ENCODE assay signal across 24 cellular contexts in the genomic region with DNA sequence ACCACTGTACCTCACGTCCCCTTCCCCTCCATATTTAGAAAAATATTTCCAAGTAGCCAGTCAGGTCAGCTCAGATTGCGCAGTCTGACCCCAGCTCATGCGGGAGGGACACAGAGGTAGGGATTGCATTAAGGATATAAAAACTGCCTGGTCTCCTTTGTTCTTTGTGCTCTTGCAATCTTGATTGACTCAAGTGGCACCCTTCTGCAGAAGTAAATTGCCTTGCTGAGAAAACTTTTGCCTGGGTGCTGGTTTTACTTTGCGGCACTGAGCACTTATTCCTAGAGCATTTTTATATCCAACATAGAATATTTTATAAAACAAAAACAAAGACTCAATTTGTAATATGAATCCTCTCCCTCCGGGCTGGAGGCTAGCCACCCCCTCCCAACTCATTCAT. TPM values are rescaled to one million over a fixed set of nuclear protein-coding genes. Genes with fewer than 3 reads are reported as not detected.
A peak's percentile ranks its signal among the peaks of the same experiment; 100 is the strongest.
DNase-seq lines count a peak whose midpoint lies in the region; ATAC-seq, FAIRE-seq and TF ChIP-seq lines count a peak whose summit lies in the region.
"Had no signal": no experiment of that assay in that cellular context is flagged by ENCODE, and none has a peak within 500 bp of the region (broad histone marks: within the 10 kb centered on the region; RNA-seq: fewer than 3 reads in every experiment).

No MANE protein-coding gene starts in this region.

- H3K27ac Mint-ChIP-seq in endothelial cell (ENCODE audit: unreplicated experiment): no peak overlapping the region

- H3K9me3 ChIP-seq in HepG2 (ENCODE audit: low read length) (peaks cover 12% of the 10 kb centered on the region), right lobe of liver (peaks cover 0 to 16% (median 0%) of the 10 kb centered on the region in 4 donors), adipocyte (ENCODE audit: control insufficient read depth, low read length) (peaks cover 25% of the 10 kb centered on the region)
- H3K9me3 ChIP-seq: SJCRH30 had no signal

- peaks cover 9% of the 10 kb centered on the region for H3K9me3 Mint-ChIP-seq in endothelial cell (ENCODE audit: unreplicated experiment)

- no peak overlapping the region for H3K9ac ChIP-seq in HepG2 (ENCODE audit: insufficient read depth, low read depth, low read length)
- H3K9ac ChIP-seq in adipocyte (ENCODE audit: low read length): no peak overlapping the region

- no peaks in the 10 kb centered on the region for H4K20me1 ChIP-seq in HepG2 (ENCODE audit: insufficient read depth, low read length)

- H3K79me2 ChIP-seq in HepG2 (ENCODE audit: insufficient read depth, low read length): no peaks in the 10 kb centered on the region

- H3K4me1 ChIP-seq in HepG2 (ENCODE audit: insufficient read depth, low read length) (no peaks in the 10 kb centered on the region), right lobe of liver (no peaks in the 10 kb centered on the region), adipocyte (ENCODE audit: control insufficient read depth, insufficient read depth, low read length) (no peaks in the 10 kb centered on the region)

- TF ChIP-seq CTCF in HepG2 (CRISPR knock-in tag; IDR thresholded peaks at IDR 0.05): no peak
- TF ChIP-seq CTCF in right lobe of liver (IDR thresholded peaks at IDR 0.05): no peak
- no peak for TF ChIP-seq CTCF in endothelial cell (IDR thresholded peaks at IDR 0.05; ENCODE audit: unreplicated experiment)

- ATAC-seq in HepG2 (no peak), right lobe of liver (no peak), GM21737 (IDR thresholded peaks at IDR 0.05; ENCODE audit: unreplicated experiment) (no peak)
- ATAC-seq in stimulated activated naive CD8-positive, alpha-beta T cell treated with anti-CD3 and anti-CD28 coated beads, Interleukin-15, Interleukin-2, amounts not matched to agents 100 U/mL and 50 U/mL, for 24 hours: no peak
- ATAC-seq: Right ventricle myocardium inferior had no signal

- TF ChIP-seq RAD21 in HepG2 (CRISPR knock-in tag; IDR thresholded peaks at IDR 0.05): no peak

- CTCF ChIA-PET in HepG2 (lab: Yijun Ruan, JAX; ENCODE audit: low intra/inter-chr PET ratio, low total read pairs): no interaction called here

- H3K36me3 Mint-ChIP-seq in endothelial cell (ENCODE audit: low read depth, unreplicated experiment): peaks cover 13% of the 10 kb centered on the region

- intact Hi-C loops in HepG2 (cut with micrococcal nuclease; ENCODE audit: unreplicated experiment) (no loop called here), right lobe of liver (cut with DNase I) (no loop called here)

- WGBS in HepG2 (ENCODE audit: low lambda C conversion rate): 97% methylated on average over 4 of the region's 5 CpGs
- WGBS in right lobe of liver (ENCODE audit: insufficient coverage, low coverage, low lambda C conversion rate, missing lambda C conversion rate): 74% methylated on average over 5 of the region's 5 CpGs

- TF ChIP-seq EP300 in HepG2 (IDR thresholded peaks at IDR 0.05; ENCODE audit: low read depth in 2 of 2, low read length in 2 of 2): no peak
- no peak for TF ChIP-seq EP300 in HepG2 (CRISPR knock-in tag; IDR thresholded peaks at IDR 0.05; ENCODE audit: borderline replicate concordance)

- H3K36me3 ChIP-seq in HepG2 (replicated peaks in 1 of 2; ENCODE audit: control insufficient read depth in 1 of 2, insufficient read depth in 2 of 2, low read length in 2 of 2): no peaks in the 10 kb centered on the region
- no peaks in the 10 kb centered on the region for H3K36me3 ChIP-seq in right lobe of liver
- peaks cover 3% of the 10 kb centered on the region for H3K36me3 ChIP-seq in adipocyte (ENCODE audit: control insufficient read depth, insufficient read depth, low read length, severe bottlenecking)
- H3K36me3 ChIP-seq: SJCRH30 had no signal

- H3K4me3 Mint-ChIP-seq in endothelial cell (ENCODE audit: unreplicated experiment): peak overlapping the region; percentile 26
- H3K4me3 Mint-ChIP-seq: CD4-positive, alpha-beta memory T cell had no signal

- no TSS peak for BruUV-seq in HepG2 (replicated peaks; lab: Mats Ljungman, UMichigan)

- POLR2A ChIA-PET in HepG2 (lab: Yijun Ruan, JAX): no interaction called here

- H3K27ac ChIP-seq in HepG2 (ENCODE audit: extremely low read length, insufficient read depth, low read length): no peak overlapping the region
- no peak overlapping the region for H3K27ac ChIP-seq in right lobe of liver
- H3K27ac ChIP-seq: HL-60, SJCRH30 had no signal

- no peak for TF ChIP-seq POLR2A in HepG2 (IDR thresholded peaks at IDR 0.05; ENCODE audit: insufficient read depth in 1 of 2, low read depth in 2 of 2, low read length in 2 of 2)
- TF ChIP-seq POLR2A in right lobe of liver (IDR thresholded peaks at IDR 0.05): no peak

- H3K27me3 ChIP-seq in HepG2 (ENCODE audit: control insufficient read depth in 1 of 2, insufficient read depth in 2 of 2, low read length in 2 of 2) (no peaks in the 10 kb centered on the region), right lobe of liver (no peaks in the 10 kb centered on the region), adipocyte (replicated peaks; ENCODE audit: control insufficient read depth, insufficient read depth, low read length) (no peaks in the 10 kb centered on the region)
- H3K27me3 ChIP-seq: SJCRH30 had no signal

- H3K27me3 Mint-ChIP-seq in endothelial cell (ENCODE audit: unreplicated experiment): peaks cover 1% of the 10 kb centered on the region
- H3K27me3 Mint-ChIP-seq: CD4-positive, alpha-beta memory T cell had no signal

- in situ Hi-C loops in HepG2 (cut with HindIII; ENCODE audit: extremely low pct_ligation_motif_present, low pct_unique_long_range_greater_than_20kb): no loop called here

- H3K4me1 Mint-ChIP-seq in endothelial cell (ENCODE audit: unreplicated experiment): peaks cover 3% of the 10 kb centered on the region

- H2AFZ ChIP-seq in HepG2 (ENCODE audit: low read length): no peak overlapping the region

- no peak overlapping the region for H3K4me2 ChIP-seq in HepG2 (ENCODE audit: low read depth, low read length)

- H3K4me3 ChIP-seq in HepG2 (replicated peaks in 1 of 3; ENCODE audit: insufficient read depth in 1 of 3, low read depth in 2 of 3, low read length in 3 of 3) (no peak overlapping the region), right lobe of liver (no peak overlapping the region), adipocyte (ENCODE audit: low read length) (peak overlapping the region; percentile 29)
- H3K4me3 ChIP-seq: SJCRH30 had no signal

- DNase-seq in HepG2 (ENCODE audit: low spot score): no peak
- no peak for DNase-seq in right lobe of liver
- DNase-seq in adipocyte (ENCODE audit: low read depth): no peak
- DNase-seq in endothelial cell (ENCODE audit: low spot score): no peak
- no peak for DNase-seq in stimulated activated CD4-positive, alpha-beta T cell treated with anti-CD3 and anti-CD28 coated beads, Interleukin-2, amount 100 ng/mL, for 48 hours
- DNase-seq in stimulated activated naive CD8-positive, alpha-beta T cell treated with anti-CD3 and anti-CD28 coated beads, Interleukin-15, Interleukin-2, amounts not matched to agents 100 U/mL and 50 U/mL, for 24 hours: no peak
- DNase-seq: C1 segment of cervical spinal cord; CD4-positive, alpha-beta memory T cell; COR-L47; DMS53; GOT3; HCEC 1CT; NCI-H1105; NCI-H146; NCI-H1930; NCI-H2107; NCI-H524; NCI-H774; SJCRH30 had no signal

- FAIRE-seq in HepG2 (lab: Jason Lieb, UNC): no peak
- FAIRE-seq: A204.1, G401.6 had no signal

RNA-seq across cellular contexts. Expression of a gene that starts 54.8 kb away (rescaled TPM):
- total RNA-seq in HepG2 (2016; rRNA removed; fragmentation: Illumina TruSeq; extraction: Trizol) (12.4 and 15.7 TPM in 2 replicates), right lobe of liver (10 to 100 TPM; 47.5 to 70.3 (median 54.5) TPM), endothelial cell (ENCODE audit: unreplicated experiment) (13.1 TPM)
- total RNA-seq in HepG2 (2016; cell fraction: cytosol; rRNA removed; fragmentation: Illumina TruSeq; extraction: Trizol; ENCODE audit: low read depth): 3.3 and 4.1 TPM in 2 replicates
- 10.3 and 17.5 TPM in 2 replicates for total RNA-seq in HepG2 (2016; cell fraction: insoluble cytoplasmic fraction; rRNA removed; fragmentation: Illumina TruSeq; extraction: Trizol)
- 5.8 and 6.0 TPM in 2 replicates for total RNA-seq in HepG2 (2016; cell fraction: membrane; rRNA removed; fragmentation: Illumina TruSeq; extraction: Trizol)
- total RNA-seq in HepG2 (2016; cell fraction: nucleus; rRNA removed; fragmentation: Illumina TruSeq; extraction: Trizol): 16.3 and 19.1 TPM in 2 replicates
- polyA plus RNA-seq in HepG2 (2011; rRNA removed): 35.3 and 35.5 TPM in 2 replicates
- polyA plus RNA-seq in HepG2 (2011; cell fraction: cytosol; rRNA removed): 34.6 and 45.8 TPM in 2 replicates
- 16.5 and 18.2 TPM in 2 replicates for polyA plus RNA-seq in HepG2 (2011; cell fraction: nucleus; rRNA removed)
- 26.8 and 28.2 TPM in 2 replicates for polyA plus RNA-seq in HepG2 (2012)
- 3.9 TPM in 2 replicates for polyA plus RNA-seq in HepG2 (2016; cell fraction: cytosol; fragmentation: Illumina TruSeq; extraction: Trizol; ENCODE audit: low read depth)
- 9.1 TPM in 2 replicates for polyA plus RNA-seq in HepG2 (2016; cell fraction: insoluble cytoplasmic fraction; fragmentation: Illumina TruSeq; extraction: Trizol; ENCODE audit: low read depth)
- polyA plus RNA-seq in HepG2 (2016; cell fraction: membrane; fragmentation: Illumina TruSeq; extraction: Trizol; ENCODE audit: low read depth): 4.9 and 5.9 TPM in 2 replicates
- 20.7 and 21.2 TPM in 2 replicates for polyA plus RNA-seq in HepG2 (2016; cell fraction: nucleus; fragmentation: Illumina TruSeq; extraction: Trizol; ENCODE audit: insufficient read depth, low read depth)
- 41.5 and 57.7 TPM in 2 replicates for polyA minus RNA-seq in HepG2 (2011; rRNA and poly(A)+ RNA removed; ENCODE audit: low replicate concordance)
- 17.9 and 21.0 TPM in 2 replicates for polyA minus RNA-seq in HepG2 (2011; cell fraction: cytosol; rRNA and poly(A)+ RNA removed)
- polyA minus RNA-seq in HepG2 (2011; cell fraction: nucleus; rRNA and poly(A)+ RNA removed): 28.2 and 36.6 TPM in 2 replicates

RNA-seq across cellular contexts. Expression of a gene that starts 55.0 kb away (rescaled TPM):
- total RNA-seq in HepG2 (2016; rRNA removed; fragmentation: Illumina TruSeq; extraction: Trizol) (25.7 and 32.0 TPM in 2 replicates), right lobe of liver (10 to 100 TPM; 28.9 to 37.4 (median 32.9) TPM), endothelial cell (ENCODE audit: unreplicated experiment) (17.5 TPM)
- 5.1 and 7.6 TPM in 2 replicates for total RNA-seq in HepG2 (2016; cell fraction: cytosol; rRNA removed; fragmentation: Illumina TruSeq; extraction: Trizol; ENCODE audit: low read depth)
- 25.8 and 31.8 TPM in 2 replicates for total RNA-seq in HepG2 (2016; cell fraction: insoluble cytoplasmic fraction; rRNA removed; fragmentation: Illumina TruSeq; extraction: Trizol)
- 7.5 and 7.7 TPM in 2 replicates for total RNA-seq in HepG2 (2016; cell fraction: membrane; rRNA removed; fragmentation: Illumina TruSeq; extraction: Trizol)
- 20.6 and 21.9 TPM in 2 replicates for total RNA-seq in HepG2 (2016; cell fraction: nucleus; rRNA removed; fragmentation: Illumina TruSeq; extraction: Trizol)
- polyA plus RNA-seq in HepG2 (2011; rRNA removed): 22.1 and 25.7 TPM in 2 replicates
- 18.1 and 18.3 TPM in 2 replicates for polyA plus RNA-seq in HepG2 (2011; cell fraction: cytosol; rRNA removed)
- polyA plus RNA-seq in HepG2 (2011; cell fraction: nucleus; rRNA removed): 14.0 and 16.9 TPM in 2 replicates
- 12.0 and 17.7 TPM in 2 replicates for polyA plus RNA-seq in HepG2 (2012)
- 2.3 and 2.6 TPM in 2 replicates for polyA plus RNA-seq in HepG2 (2016; cell fraction: cytosol; fragmentation: Illumina TruSeq; extraction: Trizol; ENCODE audit: low read depth)
- polyA plus RNA-seq in HepG2 (2016; cell fraction: insoluble cytoplasmic fraction; fragmentation: Illumina TruSeq; extraction: Trizol; ENCODE audit: low read depth): 20.8 and 23.2 TPM in 2 replicates
- polyA plus RNA-seq in HepG2 (2016; cell fraction: membrane; fragmentation: Illumina TruSeq; extraction: Trizol; ENCODE audit: low read depth): 4.0 and 4.1 TPM in 2 replicates
- polyA plus RNA-seq in HepG2 (2016; cell fraction: nucleus; fragmentation: Illumina TruSeq; extraction: Trizol; ENCODE audit: insufficient read depth, low read depth): 13.2 and 15.6 TPM in 2 replicates
- 39.5 and 56.3 TPM in 2 replicates for polyA minus RNA-seq in HepG2 (2011; rRNA and poly(A)+ RNA removed; ENCODE audit: low replicate concordance)
- polyA minus RNA-seq in HepG2 (2011; cell fraction: cytosol; rRNA and poly(A)+ RNA removed): 11.1 and 11.2 TPM in 2 replicates
- polyA minus RNA-seq in HepG2 (2011; cell fraction: nucleus; rRNA and poly(A)+ RNA removed): 51.2 and 57.7 TPM in 2 replicates
